In genomic region chr3:99475229-99475628, GRCh38 we compare ENCODE assay signal across 24 cellular contexts.
A peak's percentile ranks its signal among the peaks of the same experiment; 100 is the strongest.
DNase-seq lines count a peak whose midpoint lies in the region; ATAC-seq, FAIRE-seq and TF ChIP-seq lines count a peak whose summit lies in the region.
"Had no signal": no experiment of that assay in that cellular context is flagged by ENCODE, and none has a peak within 500 bp of the region (broad histone marks: within the 10 kb centered on the region; RNA-seq: fewer than 3 reads in every experiment).

No MANE protein-coding gene starts in this region.

- no peaks in the 10 kb centered on the region for H3K9me2 ChIP-seq in GM23248 (ENCODE audit: insufficient read depth)

- H3K79me2 ChIP-seq in GM23248 (ENCODE audit: insufficient read depth), result no peaks in the 10 kb centered on the region

- 33% methylated on average over 2 of the region's 2 CpGs for WGBS in A549 (ENCODE audit: missing lambda C conversion rate)
- 63 to 70% methylated on average over 2 of the region's 2 CpGs for WGBS in GM23248 (ENCODE audit: low coverage in 1 of 2, low lambda C conversion rate in 2 of 2, missing lambda C conversion rate in 2 of 2), 2 experiments
- WGBS in endodermal cell (ENCODE audit: insufficient coverage in 1 of 2, insufficient read length in 1 of 2), 2 experiments, result 82% methylated on average over 1 of the region's 2 CpGs; no CpG with 5 or more reads in 1 of the 2 experiments

- H3K4me1 ChIP-seq in A549 (no peaks in the 10 kb centered on the region), GM23248 (ENCODE audit: insufficient read depth) (peaks cover 44% of the 10 kb centered on the region), adipocyte (ENCODE audit: control insufficient read depth, insufficient read depth, low read length) (peaks cover 37% of the 10 kb centered on the region), endodermal cell (ENCODE audit: control insufficient read depth, insufficient read depth, low read length) (no peaks in the 10 kb centered on the region)
- H3K4me1 ChIP-seq: BLaER1 had no signal

- peaks cover 25% of the 10 kb centered on the region for H3F3A ChIP-seq in GM23248 (ENCODE audit: insufficient read depth)

- peaks cover 0 to 4% of the 10 kb centered on the region in 2 donors for H3K9me3 Mint-ChIP-seq in effector memory CD8-positive, alpha-beta T cell
- H3K9me3 Mint-ChIP-seq in endodermal cell, result peaks cover 5% of the 10 kb centered on the region

- H3K27me3 Mint-ChIP-seq in effector memory CD8-positive, alpha-beta T cell, result no peaks in the 10 kb centered on the region
- H3K27me3 Mint-ChIP-seq in endodermal cell (ENCODE audit: insufficient read depth), result no peaks in the 10 kb centered on the region
- H3K27me3 Mint-ChIP-seq: CD4-positive, CD25-positive, alpha-beta regulatory T cell had no signal

- H2AFZ ChIP-seq in GM23248, result peak overlapping the region; percentile 25

- no peak for TF ChIP-seq RAD21 in A549 (conservative IDR thresholded peaks at IDR 0.05 in 1 of 2, IDR thresholded peaks at IDR 0.05 in 1 of 2)

- H3K36me3 ChIP-seq in GM23248 (ENCODE audit: low read depth) (no peaks in the 10 kb centered on the region), adipocyte (ENCODE audit: control insufficient read depth, insufficient read depth, low read length, severe bottlenecking) (no peaks in the 10 kb centered on the region), endodermal cell (ENCODE audit: control insufficient read depth, insufficient read depth, low read length) (no peaks in the 10 kb centered on the region)
- H3K36me3 ChIP-seq: BLaER1 had no signal

- CTCF ChIA-PET in A549 (lab: Yijun Ruan, JAX), result no interaction called here

- H4K20me1 ChIP-seq in GM23248 (ENCODE audit: insufficient read depth), result no peaks in the 10 kb centered on the region
- H4K20me1 ChIP-seq: BLaER1 had no signal

- POLR2A ChIA-PET in A549 (lab: Yijun Ruan, JAX), result no interaction called here

- DNase-seq in A549 (ENCODE audit: low read depth in 1 of 2, low spot score in 1 of 2) (no peak), GM23248 (peak; percentile 44), adipocyte (ENCODE audit: low read depth) (peak; percentile 24), iris pigment epithelial cell (ENCODE audit: low read depth) (peak; percentile 51), erythroblast (lab: John Stamatoyannopoulos, UW) (no peak), activated gamma-delta T cell treated with Interleukin-2 at 50 U/mL for 16 hours (no peak), endodermal cell (no peak)
- no peak for DNase-seq in effector memory CD8-positive, alpha-beta T cell
- DNase-seq: CD4-positive, CD25-positive, alpha-beta regulatory T cell; DMS153; DND-41; Kasumi-1; NCI-H1105; NCI-H146; NCI-H1930; NCI-H2107; NCI-H524; NCI-H774 had no signal

- no peaks in the 10 kb centered on the region for H3K4me1 Mint-ChIP-seq in effector memory CD8-positive, alpha-beta T cell (ENCODE audit: low read depth in 2 of 2)
- H3K4me1 Mint-ChIP-seq in endodermal cell, result no peaks in the 10 kb centered on the region
- H3K4me1 Mint-ChIP-seq: CD4-positive, CD25-positive, alpha-beta regulatory T cell had no signal

- H3K4me3 ChIP-seq in A549, result no peak overlapping the region
- H3K4me3 ChIP-seq in GM23248, result no peak overlapping the region
- H3K4me3 ChIP-seq in adipocyte (ENCODE audit: low read length), result no peak overlapping the region
- H3K4me3 ChIP-seq in endodermal cell (ENCODE audit: low read length), result no peak overlapping the region
- H3K4me3 ChIP-seq: BLaER1, K562 had no signal

- H3K27ac Mint-ChIP-seq in effector memory CD8-positive, alpha-beta T cell, result no peak overlapping the region
- no peak overlapping the region for H3K27ac Mint-ChIP-seq in endodermal cell
- H3K27ac Mint-ChIP-seq: CD4-positive, CD25-positive, alpha-beta regulatory T cell had no signal

- H3K27me3 ChIP-seq in GM23248 (replicated peaks; ENCODE audit: insufficient read depth), result no peaks in the 10 kb centered on the region
- no peaks in the 10 kb centered on the region for H3K27me3 ChIP-seq in adipocyte (replicated peaks; ENCODE audit: control insufficient read depth, insufficient read depth, low read length)
- H3K27me3 ChIP-seq in endodermal cell (ENCODE audit: control insufficient read depth, insufficient read depth, low read length, poor library complexity, severe bottlenecking), result no peaks in the 10 kb centered on the region
- H3K27me3 ChIP-seq: BLaER1 had no signal

- no peak overlapping the region for H3K4me2 ChIP-seq in A549
- H3K4me2 ChIP-seq in GM23248 (ENCODE audit: unreplicated experiment), result no peak overlapping the region
- H3K4me2 ChIP-seq: BLaER1 had no signal

- no peak for TF ChIP-seq POLR2A in A549 (IDR thresholded peaks at IDR 0.05; ENCODE audit: low read length)
- no peak for TF ChIP-seq POLR2A in erythroblast (IDR thresholded peaks at IDR 0.05; ENCODE audit: low read length)

- TF ChIP-seq CTCF in A549 (IDR thresholded peaks at IDR 0.05) (no peak), endodermal cell (conservative IDR thresholded peaks at IDR 0.05) (no peak)

- FAIRE-seq in A549 (lab: Jason Lieb, UNC), result peak; percentile 18
- FAIRE-seq: G401.6, HepG2, K562 had no signal

- no peak overlapping the region for H3K4me3 Mint-ChIP-seq in effector memory CD8-positive, alpha-beta T cell
- no peak overlapping the region for H3K4me3 Mint-ChIP-seq in endodermal cell
- H3K4me3 Mint-ChIP-seq: CD4-positive, CD25-positive, alpha-beta regulatory T cell had no signal

- no peaks in the 10 kb centered on the region for H3K36me3 Mint-ChIP-seq in effector memory CD8-positive, alpha-beta T cell (ENCODE audit: insufficient read depth)
- H3K36me3 Mint-ChIP-seq in endodermal cell (ENCODE audit: low read depth), result no peaks in the 10 kb centered on the region
- H3K36me3 Mint-ChIP-seq: CD4-positive, CD25-positive, alpha-beta regulatory T cell had no signal

- H3K27ac ChIP-seq in A549, result no peak overlapping the region
- no peak overlapping the region for H3K27ac ChIP-seq in GM23248
- no peak overlapping the region for H3K27ac ChIP-seq in endodermal cell (ENCODE audit: low read depth, low read length)
- H3K27ac ChIP-seq: 22Rv1, BLaER1 had no signal

- no peak for ATAC-seq in A549
- no peak for ATAC-seq in effector memory CD8-positive, alpha-beta T cell (replicated peaks)
- ATAC-seq: HepG2, K562, SK-N-SH treated with all-trans-retinoic acid at 6 μM for 48 hours had no signal

- H3K9ac ChIP-seq in GM23248 (no peak overlapping the region), adipocyte (ENCODE audit: low read length) (no peak overlapping the region), endodermal cell (ENCODE audit: extremely low read depth, low read length, poor library complexity, severe bottlenecking) (no peak overlapping the region)
- H3K9ac ChIP-seq: BLaER1 had no signal

- no peak for TF ChIP-seq EP300 in A549 (IDR thresholded peaks at IDR 0.05)

- H3K9me3 ChIP-seq in A549 (no peaks in the 10 kb centered on the region), GM23248 (ENCODE audit: low read depth) (no peaks in the 10 kb centered on the region), adipocyte (ENCODE audit: control insufficient read depth, low read length) (peaks cover 11% of the 10 kb centered on the region), endodermal cell (ENCODE audit: control insufficient read depth, low read length) (no peaks in the 10 kb centered on the region)

- in situ Hi-C loops in GM23248 (cut with MboI), result no loop called here

TF ChIP-seq in A549, 52 proteins besides CTCF, POLR2A, EP300 and RAD21 (continues in another document):
- TF ChIP-seq KDM5A (IDR thresholded peaks at IDR 0.05) (no peak), RNF2 (IDR thresholded peaks at IDR 0.05; ENCODE audit: borderline replicate concordance, low read depth) (no peak), PHF8 (IDR thresholded peaks at IDR 0.05; ENCODE audit: borderline replicate concordance, low read depth) (no peak), HES2 (IDR thresholded peaks at IDR 0.05) (no peak), ELK1 (IDR thresholded peaks at IDR 0.05; ENCODE audit: low read depth, low read length) (no peak), TFCP2L1 (CRISPR knock-in tag; IDR thresholded peaks at IDR 0.05) (no peak), PBX3 (IDR thresholded peaks at IDR 0.05) (no peak), EHF (CRISPR knock-in tag; IDR thresholded peaks at IDR 0.05) (no peak), MAFK (IDR thresholded peaks at IDR 0.05; ENCODE audit: partially characterized antibody) (no peak), BHLHE40 (IDR thresholded peaks at IDR 0.05; ENCODE audit: low read depth, low read length) (no peak), FOXS1 (CRISPR knock-in tag; IDR thresholded peaks at IDR 0.05) (no peak), USF2 (IDR thresholded peaks at IDR 0.05) (no peak), FOSB (CRISPR knock-in tag; IDR thresholded peaks at IDR 0.05) (no peak)

Comparison
In these comparisons a context has a peak if more than half of its experiments do, and no peak if none do; other contexts are left out.
1. DNase-seq: peak in GM23248 (single experiment), adipocyte (single experiment) and iris pigment epithelial cell (single experiment); none in A549 (0 of 2), effector memory CD8-positive, alpha-beta T cell (0 of 3), erythroblast (0 of 2), activated gamma-delta T cell treated with Interleukin-2 at 50 U/mL for 16 hours (single experiment) and endodermal cell (single experiment).